Comparison of ENCODE assay signal across 17 cellular contexts in the genomic region with DNA sequence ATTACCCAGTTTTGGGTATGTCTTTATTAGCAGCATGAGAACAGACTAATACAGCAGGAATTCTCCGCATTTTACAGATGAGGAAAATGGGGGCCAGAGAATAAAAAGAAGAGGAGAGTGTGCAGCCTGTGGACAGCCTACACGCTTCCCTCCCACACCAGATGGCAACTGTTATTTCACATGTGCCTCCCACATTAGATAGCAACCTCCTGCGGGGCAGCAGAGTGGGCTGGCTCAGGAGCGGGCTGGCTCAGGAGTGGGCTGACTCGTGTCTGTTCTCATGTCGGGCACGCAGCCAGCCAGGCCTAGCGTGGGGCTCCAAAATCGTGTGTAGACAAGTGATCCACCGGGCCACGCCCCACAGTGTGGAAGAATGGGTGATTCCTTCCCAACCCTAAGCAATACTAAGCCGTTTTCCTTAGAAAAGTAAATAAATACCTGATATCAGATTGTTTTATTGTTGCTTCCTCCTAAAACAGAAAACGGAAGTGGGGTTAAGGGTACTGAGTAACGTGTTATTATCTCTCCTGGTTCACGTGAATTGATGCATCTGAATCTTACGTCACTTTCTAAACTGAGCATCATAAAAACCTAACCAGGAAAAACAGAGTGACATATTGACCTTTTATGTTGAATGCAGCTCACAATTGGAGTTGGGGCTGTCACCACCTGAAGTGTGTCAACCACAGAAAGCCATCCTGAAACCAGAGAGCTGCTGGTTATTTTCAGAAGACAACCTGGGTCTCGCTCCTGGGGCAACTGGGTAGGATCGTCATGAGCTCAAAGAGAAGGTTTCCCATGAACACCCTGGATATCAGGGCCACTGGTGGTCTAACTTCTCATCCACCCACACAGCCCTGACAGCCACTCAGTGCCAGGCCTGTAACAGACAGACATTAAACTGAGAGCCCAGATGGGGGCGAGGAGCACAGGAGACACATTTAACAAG. TPM values are rescaled to one million over a fixed set of nuclear protein-coding genes. Genes with fewer than 3 reads are reported as not detected.
DNase-seq lines count a peak whose midpoint lies in the region; ATAC-seq and TF ChIP-seq lines count a peak whose summit lies in the region.
"Had no signal": no experiment of that assay in that cellular context is flagged by ENCODE, and none has a peak within 500 bp of the region (broad histone marks: within the 10 kb centered on the region; RNA-seq: fewer than 3 reads in every experiment).

No MANE protein-coding gene starts in this region.

- no peak overlapping the region for H3K9ac ChIP-seq in endodermal cell (ENCODE audit: extremely low read depth, low read length, poor library complexity, severe bottlenecking)

- H3K27ac ChIP-seq in Panc1 (ENCODE audit: low read length) (no peak overlapping the region), endodermal cell (ENCODE audit: low read depth, low read length) (no peak overlapping the region)
- H3K27ac ChIP-seq: pancreas had no signal

- peaks cover 8% of the 10 kb centered on the region for H3K36me3 Mint-ChIP-seq in activated CD8-positive, alpha-beta memory T cell treated with anti-CD3 and anti-CD28 coated beads, Interleukin-2, amount 10 ng/mL, durations not matched to agents 7 days and 5 days
- H3K36me3 Mint-ChIP-seq in endodermal cell (ENCODE audit: low read depth) (peaks cover 6% of the 10 kb centered on the region), type B pancreatic cell (peaks cover 6% of the 10 kb centered on the region)

- BruUV-seq in Panc1 (replicated peaks; lab: Mats Ljungman, UMichigan): TSS peak; percentile 76

- H3K4me1 Mint-ChIP-seq in activated CD8-positive, alpha-beta memory T cell treated with anti-CD3 and anti-CD28 coated beads, Interleukin-2, amount 10 ng/mL, durations not matched to agents 7 days and 5 days: peaks cover 33% of the 10 kb centered on the region
- H3K4me1 Mint-ChIP-seq in endodermal cell: no peaks in the 10 kb centered on the region
- H3K4me1 Mint-ChIP-seq in type B pancreatic cell (ENCODE audit: unreplicated experiment): no peaks in the 10 kb centered on the region

- no peak for TF ChIP-seq POLR2A in GM18505 (IDR thresholded peaks at IDR 0.05; ENCODE audit: borderline replicate concordance, extremely low read depth, insufficient read depth, insufficient read length)

- 92 to 97% methylated on average over 7 to 19 of the region's 19 CpGs for WGBS in endodermal cell (ENCODE audit: insufficient coverage in 1 of 2, insufficient read length in 1 of 2), 2 experiments

- H3K27ac Mint-ChIP-seq in activated CD8-positive, alpha-beta memory T cell treated with anti-CD3 and anti-CD28 coated beads, Interleukin-2, amount 10 ng/mL, durations not matched to agents 7 days and 5 days: peak overlapping the region; percentile 79
- peak overlapping the region; percentile 15 for H3K27ac Mint-ChIP-seq in endodermal cell
- no peak overlapping the region for H3K27ac Mint-ChIP-seq in type B pancreatic cell

- no peak for ATAC-seq in activated CD8-positive, alpha-beta memory T cell treated with anti-CD3 and anti-CD28 coated beads, Interleukin-2, amount 10 ng/mL, durations not matched to agents 7 days and 5 days
- ATAC-seq in Panc1 (no peak), GM18505 (IDR thresholded peaks at IDR 0.05; ENCODE audit: unreplicated experiment) (no peak), GM19324 (IDR thresholded peaks at IDR 0.05; ENCODE audit: low FRiP score, unreplicated experiment) (no peak)
- ATAC-seq: HCT116, pancreas had no signal

- in situ Hi-C loops in Panc1 (cut with HindIII; ENCODE audit: low pct_unique_long_range_greater_than_20kb, low sequenced_read_pairs): no loop called here

- H3K4me3 ChIP-seq in Panc1 (ENCODE audit: low read depth in 2 of 2, low read length in 2 of 2): no peak overlapping the region
- H3K4me3 ChIP-seq in endodermal cell (ENCODE audit: low read length): no peak overlapping the region
- H3K4me3 ChIP-seq: pancreas had no signal

- no peak overlapping the region for H3K4me3 Mint-ChIP-seq in activated CD8-positive, alpha-beta memory T cell treated with anti-CD3 and anti-CD28 coated beads, Interleukin-2, amount 10 ng/mL, durations not matched to agents 7 days and 5 days
- no peak overlapping the region for H3K4me3 Mint-ChIP-seq in endodermal cell
- H3K4me3 Mint-ChIP-seq in type B pancreatic cell: peak overlapping the region; percentile 23

- POLR2A ChIA-PET in Panc1 (lab: Charles Lee): no interaction called here

- DNase-seq in activated CD8-positive, alpha-beta memory T cell treated with anti-CD3 and anti-CD28 coated beads, Interleukin-2, amount 10 ng/mL, durations not matched to agents 7 days and 5 days: peak; percentile 60
- no peak for DNase-seq in activated CD8-positive, alpha-beta memory T cell treated with anti-CD3 and anti-CD28 coated beads, Interleukin-2, amount 50 U/mL, for 48 hours
- DNase-seq in Panc1 (ENCODE audit: low read depth, low spot score): no peak
- no peak for DNase-seq in endodermal cell
- DNase-seq in type B pancreatic cell (ENCODE audit: extremely low spot score, unreplicated experiment): no peak
- DNase-seq in NCI-H1417 treated with DMSO at 0.1 percent for 48 hours (lab: John Stamatoyannopoulos, UW): no peak
- DNase-seq: activated CD4-positive, CD25-positive, alpha-beta regulatory T cell; activated naive CD4-positive, alpha-beta T cell treated with Interleukin-2 at 50 U/mL for 16 hours; cerebellar nuclear complex; DMS53; mesenchymal stem cell; NCI-H1417; NCI-H526 treated with DMSO at 0.1 percent for 48 hours; pancreas had no signal

- CTCF ChIA-PET in activated CD8-positive, alpha-beta memory T cell treated with anti-CD3 and anti-CD28 coated beads, Interleukin-2, amount 10 ng/mL, durations not matched to agents 7 days and 5 days (lab: Charles Lee): interaction anchor here (1.3 to 2.0 kb wide), 3 partner anchors 19 to 269 kb away, joined by 3 to 7 read pairs (median 4); no protein-coding TSS in a partner anchor
- CTCF ChIA-PET in Panc1 (lab: Charles Lee): interaction anchor here (1.0 kb wide), 1 partner anchor 219 kb away, joined by 4 read pairs; no protein-coding TSS in a partner anchor

- no peaks in the 10 kb centered on the region for H3K36me3 ChIP-seq in Panc1 (ENCODE audit: control insufficient read depth, insufficient read depth, low read length)
- H3K36me3 ChIP-seq in endodermal cell (ENCODE audit: control insufficient read depth, insufficient read depth, low read length): peaks cover 3% of the 10 kb centered on the region
- H3K36me3 ChIP-seq: pancreas had no signal

- H3K27me3 ChIP-seq in Panc1 (ENCODE audit: control insufficient read depth, insufficient read depth, low read length): no peaks in the 10 kb centered on the region
- H3K27me3 ChIP-seq in endodermal cell (ENCODE audit: control insufficient read depth, insufficient read depth, low read length, poor library complexity, severe bottlenecking): no peaks in the 10 kb centered on the region
- H3K27me3 ChIP-seq: pancreas had no signal

- H3K9me3 ChIP-seq in Panc1 (ENCODE audit: control insufficient read depth, insufficient read depth, low read depth, low read length) (no peaks in the 10 kb centered on the region), endodermal cell (ENCODE audit: control insufficient read depth, low read length) (no peaks in the 10 kb centered on the region)
- H3K9me3 ChIP-seq: pancreas had no signal

- no peaks in the 10 kb centered on the region for H3K9me3 Mint-ChIP-seq in activated CD8-positive, alpha-beta memory T cell treated with anti-CD3 and anti-CD28 coated beads, Interleukin-2, amount 10 ng/mL, durations not matched to agents 7 days and 5 days (ENCODE audit: low read depth)
- H3K9me3 Mint-ChIP-seq in endodermal cell (no peaks in the 10 kb centered on the region), type B pancreatic cell (no peaks in the 10 kb centered on the region)

- intact Hi-C loops in Panc1 (cut with micrococcal nuclease; ENCODE audit: unreplicated experiment): no loop called here

- H3K4me1 ChIP-seq in Panc1 (ENCODE audit: control insufficient read depth, insufficient read depth, low read length) (peaks cover 3% of the 10 kb centered on the region; the same call in 1 of the 2 replicates), endodermal cell (ENCODE audit: control insufficient read depth, insufficient read depth, low read length) (no peaks in the 10 kb centered on the region)

- no peak for TF ChIP-seq CTCF in Panc1 (IDR thresholded peaks at IDR 0.05)
- TF ChIP-seq CTCF in endodermal cell (conservative IDR thresholded peaks at IDR 0.05): no peak
- no peak for TF ChIP-seq CTCF in type B pancreatic cell (conservative IDR thresholded peaks at IDR 0.05)

- no peaks in the 10 kb centered on the region for H3K27me3 Mint-ChIP-seq in activated CD8-positive, alpha-beta memory T cell treated with anti-CD3 and anti-CD28 coated beads, Interleukin-2, amount 10 ng/mL, durations not matched to agents 7 days and 5 days
- H3K27me3 Mint-ChIP-seq in endodermal cell (ENCODE audit: insufficient read depth): no peaks in the 10 kb centered on the region
- no peaks in the 10 kb centered on the region for H3K27me3 Mint-ChIP-seq in type B pancreatic cell

RNA-seq across cellular contexts. Expression of gene TTLL1, which starts 3.3 kb away (rescaled TPM):
- total RNA-seq in activated CD8-positive, alpha-beta memory T cell treated with anti-CD3 and anti-CD28 coated beads, Interleukin-2, amount 10 ng/mL, durations not matched to agents 7 days and 5 days: 1 to 10 TPM; 9.1 to 9.9 TPM
- total RNA-seq in Panc1 (2021; ENCODE audit: unreplicated experiment) (4.6 TPM), endodermal cell (10 to 100 TPM in 1 of 2 donors, 1 to 10 TPM in 1; 6.9 to 10.4 TPM), type B pancreatic cell (ENCODE audit: low replicate concordance) (11.0 and 16.9 TPM in 2 replicates)
- polyA plus RNA-seq in Panc1 (2012; ENCODE audit: insufficient read length): 9.6 TPM
- 27.1 TPM for polyA plus RNA-seq in endodermal cell (2013, experiment 1 of 2)
- 28.3 TPM for polyA plus RNA-seq in endodermal cell (2013, experiment 2 of 2)

RNA-seq across cellular contexts. Expression of gene BIK, which starts 24.6 kb away (rescaled TPM):
- total RNA-seq in activated CD8-positive, alpha-beta memory T cell treated with anti-CD3 and anti-CD28 coated beads, Interleukin-2, amount 10 ng/mL, durations not matched to agents 7 days and 5 days: 1 to 10 TPM; 1.5 to 1.9 TPM
- total RNA-seq in Panc1 (2021; ENCODE audit: unreplicated experiment): 0.18 TPM
- polyA plus RNA-seq in Panc1 (2012; ENCODE audit: insufficient read length): not detected
- total RNA-seq in endodermal cell: 10 to 100 TPM in 1 of 2 donors, 1 to 10 TPM in 1; 5.8 to 13.3 TPM
- 0.82 TPM for polyA plus RNA-seq in endodermal cell (2013, experiment 1 of 2)
- polyA plus RNA-seq in endodermal cell (2013, experiment 2 of 2): 0.79 TPM
- total RNA-seq in type B pancreatic cell (ENCODE audit: low replicate concordance): 5.4 and 37.9 TPM in 2 replicates

RNA-seq across cellular contexts. Expression of gene MCAT, which starts 57.3 kb away (rescaled TPM):
- total RNA-seq in activated CD8-positive, alpha-beta memory T cell treated with anti-CD3 and anti-CD28 coated beads, Interleukin-2, amount 10 ng/mL, durations not matched to agents 7 days and 5 days: 10 to 100 TPM; 10.7 to 13.2 TPM
- total RNA-seq in Panc1 (2021; ENCODE audit: unreplicated experiment) (16.3 TPM), endodermal cell (10 to 100 TPM; 17.1 to 19.9 TPM), type B pancreatic cell (ENCODE audit: low replicate concordance) (24.0 and 27.0 TPM in 2 replicates)
- 25.1 TPM for polyA plus RNA-seq in Panc1 (2012; ENCODE audit: insufficient read length)
- 14.7 TPM for polyA plus RNA-seq in endodermal cell (2013, experiment 1 of 2)
- polyA plus RNA-seq in endodermal cell (2013, experiment 2 of 2): 14.6 TPM
